ENCODE assay signal across 24 cellular contexts in the genomic region with DNA sequence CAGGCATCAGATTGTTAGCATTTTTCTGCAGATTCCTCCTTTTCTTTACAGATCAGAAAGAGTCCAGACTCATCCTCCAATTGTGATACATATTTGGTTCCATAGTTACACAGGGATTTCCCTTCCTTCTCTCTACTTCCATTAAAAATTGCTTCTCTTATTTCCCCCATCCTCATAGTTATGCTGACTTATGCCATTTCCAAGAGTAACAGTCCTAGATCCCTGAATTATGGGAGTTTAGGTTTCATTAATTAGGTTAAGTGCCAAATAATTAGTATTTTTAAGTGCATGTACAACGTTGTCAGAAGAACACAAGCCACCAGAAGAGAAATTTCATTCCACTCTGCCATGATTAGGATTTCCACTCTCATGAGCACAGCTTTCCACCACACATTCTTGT.
"Had no signal": no experiment of that assay in that cellular context is flagged by ENCODE, and none has a peak within 500 bp of the region (broad histone marks: within the 10 kb centered on the region; RNA-seq: fewer than 3 reads in every experiment).

No MANE protein-coding gene starts in this region.

- DNase-seq: colonic mucosa; cortex of kidney; effector CD8-positive, alpha-beta T cell; effector memory CD8-positive, alpha-beta T cell; endodermal cell; erythroblast; esophagus squamous epithelium; foreskin fibroblast; foreskin melanocyte; gastrocnemius medialis; heart left ventricle; left cardiac atrium; left lung; left ventricle myocardium superior; lower lobe of right lung; mesenchymal stem cell; mucosa of descending colon; naive B cell had no signal

- H3K4me2 ChIP-seq: hepatocyte had no signal

- H3K36me3 ChIP-seq: colonic mucosa, esophagus squamous epithelium, gastrocnemius medialis, heart left ventricle, left lung, lower lobe of right lung had no signal

- H3K27ac ChIP-seq: colonic mucosa, epithelial cell of prostate, esophagus squamous epithelium, gastrocnemius medialis, heart left ventricle, hepatocyte, left lung, lower lobe of right lung had no signal

- H3K4me3 ChIP-seq: colonic mucosa, esophagus squamous epithelium, gastrocnemius medialis, heart left ventricle, hepatocyte, left lung, lower lobe of right lung, mucosa of descending colon had no signal

- ATAC-seq: effector memory CD8-positive, alpha-beta T cell; esophagus mucosa; gastrocnemius medialis; heart left ventricle; left cardiac atrium; left lung; left ventricle myocardium superior; lower lobe of right lung; mucosa of descending colon had no signal

- FAIRE-seq: endometrium, islet of Langerhans, keratinocyte had no signal

- H3K4me1 ChIP-seq: colonic mucosa, esophagus squamous epithelium, gastrocnemius medialis, heart left ventricle, left lung, lower lobe of right lung had no signal

- H3K9me3 ChIP-seq: colonic mucosa, esophagus squamous epithelium, gastrocnemius medialis, lower lobe of right lung, mucosa of descending colon had no signal

- H3K79me2 ChIP-seq: hepatocyte had no signal

- H3K27me3 ChIP-seq: colonic mucosa, esophagus squamous epithelium, gastrocnemius medialis, heart left ventricle, hepatocyte, left lung had no signal

- H2AFZ ChIP-seq: hepatocyte had no signal
